In the genomic region with DNA sequence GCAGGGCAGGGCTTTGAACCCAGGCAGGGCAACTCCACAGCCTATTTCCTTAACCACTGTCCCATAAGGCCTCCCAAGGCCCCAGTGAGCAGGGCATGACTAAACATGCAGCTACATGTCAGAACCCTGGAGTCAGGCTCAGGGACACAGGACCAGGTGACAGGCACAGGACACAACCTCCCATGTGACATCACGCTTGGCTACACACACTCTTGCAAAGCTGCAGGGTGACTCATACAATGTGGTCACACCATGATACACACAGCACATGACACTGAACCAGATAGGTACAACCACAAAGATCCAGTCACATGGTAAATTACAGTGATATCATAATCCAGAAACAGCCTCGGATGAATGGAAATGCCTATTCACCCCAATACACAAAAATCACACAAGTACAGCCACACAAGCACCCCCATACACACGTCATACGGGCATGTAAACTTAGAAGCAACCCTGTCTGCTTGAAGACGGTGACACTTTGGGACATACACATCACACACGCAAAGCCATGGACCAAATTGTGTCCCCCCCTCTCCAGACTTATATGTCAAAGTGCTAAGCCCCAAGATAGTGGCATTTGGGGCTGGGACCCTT, we compare ENCODE assay signal across 10 cellular contexts. TPM values are rescaled to one million over a fixed set of nuclear protein-coding genes. Genes with fewer than 3 reads are reported as not detected.
DNase-seq lines count a peak whose midpoint lies in the region; ATAC-seq and TF ChIP-seq lines count a peak whose summit lies in the region.
"Had no signal": no experiment of that assay in that cellular context is flagged by ENCODE, and none has a peak within 500 bp of the region (broad histone marks: within the 10 kb centered on the region; RNA-seq: fewer than 3 reads in every experiment).

No MANE protein-coding gene starts in this region.

- no peaks in the 10 kb centered on the region for H4K20me1 ChIP-seq in fibroblast of lung (ENCODE audit: control insufficient read depth, extremely low read depth, insufficient read depth, low read length)

- no peaks in the 10 kb centered on the region for H3K27me3 ChIP-seq in fibroblast of lung (ENCODE audit: control insufficient read depth, insufficient read depth, low read length)

- no peak overlapping the region for H3K9ac ChIP-seq in fibroblast of lung (ENCODE audit: insufficient read depth, low read length)

- no peaks in the 10 kb centered on the region for H3K9me3 ChIP-seq in fibroblast of lung (ENCODE audit: control insufficient read depth, insufficient read depth, low read depth, low read length)
- H3K9me3 ChIP-seq: thoracic aorta had no signal

- H2AFZ ChIP-seq in fibroblast of lung (ENCODE audit: low read length): no peak overlapping the region

- H3K4me2 ChIP-seq in fibroblast of lung (ENCODE audit: extremely low read depth, insufficient read depth, low read length): no peak overlapping the region

- peak; percentile 46 for DNase-seq in CD1c-positive myeloid dendritic cell (ENCODE audit: extremely low spot score)
- DNase-seq in NCI-H2171 (lab: John Stamatoyannopoulos, UW): peak; percentile 15
- DNase-seq in fibroblast of lung (ENCODE audit: low read depth in 2 of 2): peak; percentile 12 to 37
- no peak for DNase-seq in OCI-M2 (lab: John Stamatoyannopoulos, UW; ENCODE audit: unreplicated experiment)
- DNase-seq in activated CD8-positive, alpha-beta memory T cell treated with anti-CD3 and anti-CD28 coated beads, Interleukin-2, amount 50 U/mL, for 48 hours: no peak
- DNase-seq in iPS-NIHi7 (ENCODE audit: extremely low spot score): no peak

- no peak overlapping the region for H3K4me3 ChIP-seq in fibroblast of lung (replicated peaks in 1 of 4; ENCODE audit: control extremely low read depth in 1 of 4, insufficient read depth in 1 of 4, low read depth in 3 of 4, low read length in 4 of 4)
- H3K4me3 ChIP-seq: thoracic aorta had no signal

- H3K4me1 ChIP-seq in fibroblast of lung (ENCODE audit: control insufficient read depth, extremely low read depth, insufficient read depth, low read length): no peaks in the 10 kb centered on the region

- H3K36me3 ChIP-seq in fibroblast of lung (ENCODE audit: control insufficient read depth, insufficient read depth, low read length): no peaks in the 10 kb centered on the region
- H3K36me3 ChIP-seq: thoracic aorta had no signal

- H3K27ac ChIP-seq in fibroblast of lung (ENCODE audit: insufficient read depth, low read length): no peak overlapping the region
- H3K27ac ChIP-seq: thoracic aorta had no signal

- H3K79me2 ChIP-seq in fibroblast of lung (ENCODE audit: control insufficient read depth, insufficient read depth, low read length): no peaks in the 10 kb centered on the region

- ATAC-seq in GM18858 (IDR thresholded peaks at IDR 0.05; ENCODE audit: unreplicated experiment) (peak; percentile 81), HG02885 (IDR thresholded peaks at IDR 0.05; ENCODE audit: poor library complexity, unreplicated experiment) (peak; percentile 91)

- TF ChIP-seq CTCF in fibroblast of lung (conservative IDR thresholded peaks at IDR 0.05 in 1 of 2, IDR thresholded peaks at IDR 0.05 in 1 of 2; ENCODE audit: low read depth in 1 of 2, low read length in 2 of 2): no peak

RNA-seq across cellular contexts. Expression of a gene that starts 14.5 kb away (rescaled TPM):
- total RNA-seq in fibroblast of lung: not detected in 2 replicates
- polyA plus RNA-seq in fibroblast of lung: not detected in 2 replicates
- polyA plus RNA-seq in fibroblast of lung (2012): not detected in 2 replicates
- polyA minus RNA-seq in fibroblast of lung (ENCODE audit: low replicate concordance): not detected in 2 replicates
- total RNA-seq: NCI-H460, thoracic aorta had no signal

RNA-seq across cellular contexts. Expression of a gene that starts 23.5 kb away (rescaled TPM):
- total RNA-seq in fibroblast of lung: not detected in 2 replicates
- not detected in 2 replicates for polyA plus RNA-seq in fibroblast of lung
- polyA plus RNA-seq in fibroblast of lung (2012): not detected in 2 replicates
- not detected in 2 replicates for polyA minus RNA-seq in fibroblast of lung (ENCODE audit: low replicate concordance)
- total RNA-seq: NCI-H460, thoracic aorta had no signal

RNA-seq across cellular contexts. Expression of a gene that starts 42.0 kb away (rescaled TPM):
- total RNA-seq in fibroblast of lung: not detected in 2 replicates
- not detected in 2 replicates for polyA plus RNA-seq in fibroblast of lung
- not detected in 2 replicates for polyA plus RNA-seq in fibroblast of lung (2012)
- not detected in 2 replicates for polyA minus RNA-seq in fibroblast of lung (ENCODE audit: low replicate concordance)
- total RNA-seq: NCI-H460, thoracic aorta had no signal

RNA-seq across cellular contexts. Expression of a gene that starts 56.1 kb away (rescaled TPM):
- not detected in 2 replicates for total RNA-seq in fibroblast of lung
- polyA plus RNA-seq in fibroblast of lung: 0.10 TPM in 1 of 2 replicates, not detected in the other
- polyA plus RNA-seq in fibroblast of lung (2012): not detected in 2 replicates
- polyA minus RNA-seq in fibroblast of lung (ENCODE audit: low replicate concordance): not detected in 2 replicates
- total RNA-seq: NCI-H460, thoracic aorta had no signal

Comparison
In these comparisons a context has a peak if more than half of its experiments do, and no peak if none do; other contexts are left out.
1. DNase-seq: peak in CD1c-positive myeloid dendritic cell (single experiment), NCI-H2171 (single experiment) and fibroblast of lung (2 of 2); none in OCI-M2 (single experiment), activated CD8-positive, alpha-beta memory T cell treated with anti-CD3 and anti-CD28 coated beads, Interleukin-2, amount 50 U/mL, for 48 hours (single experiment) and iPS-NIHi7 (single experiment).